In genomic region chr12:53418221-53418620, GRCh38 we compare ENCODE assay signal across 1 cellular context.
TF ChIP-seq lines count a peak whose summit lies in the region.

No MANE protein-coding gene starts in this region.

TF ChIP-seq in GM12878, 131 proteins besides CTCF, POLR2A, EP300 and RAD21:
- TF ChIP-seq NFIC (IDR thresholded peaks at IDR 0.05; ENCODE audit: low read depth, low read length) (no peak), IKZF2 (IDR thresholded peaks at IDR 0.05) (no peak), BRCA1 (IDR thresholded peaks at IDR 0.05; ENCODE audit: low read depth, low read length) (no peak)
